Comparison of ENCODE assay signal across 27 cellular contexts in the genomic region with DNA sequence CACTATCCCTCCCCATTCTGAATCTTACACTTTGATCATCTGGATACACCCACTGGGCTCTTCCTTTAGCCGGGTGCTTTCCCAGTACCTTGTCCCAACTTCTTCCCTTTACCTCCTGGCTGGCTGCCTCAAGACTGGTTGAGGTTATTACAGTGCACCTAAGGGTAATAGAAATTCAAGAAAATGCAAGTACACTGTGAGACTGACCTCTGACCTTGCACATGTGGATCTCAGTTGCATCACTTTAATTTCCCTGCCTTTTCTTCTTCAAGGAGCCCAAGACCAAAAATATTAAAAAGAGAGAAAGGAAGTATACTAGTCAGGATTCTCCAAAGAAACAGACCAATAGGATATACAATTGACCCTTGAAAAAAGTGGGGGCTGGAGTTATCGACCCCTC.
"Had no signal": no experiment of that assay in that cellular context is flagged by ENCODE, and none has a peak within 500 bp of the region (broad histone marks: within the 10 kb centered on the region; RNA-seq: fewer than 3 reads in every experiment).

No MANE protein-coding gene starts in this region.

- H3K36me3 Mint-ChIP-seq: natural killer cell treated with Interleukin-12 subunit alpha and Interleukin-12 subunit beta and Interleukin-15 and Interleukin-18, amount 100 ng/mL, for 72 hours; stimulated activated naive B cell treated with anti-CD40 and anti-IgM and Interleukin-4, amounts not matched to agents 10 μg/mL and 1 μg/mL and 100 μg/mL, for 72 hours had no signal

- H3K9me3 ChIP-seq: esophagus muscularis mucosa, heart right ventricle, lower lobe of right lung, ovary, stomach, tibial nerve had no signal

- H3K36me3 ChIP-seq: esophagus muscularis mucosa, heart right ventricle, lower lobe of right lung, ovary, stomach, tibial nerve had no signal

- H3K4me3 Mint-ChIP-seq: activated CD4-positive, alpha-beta memory T cell treated with anti-CD3 and anti-CD28 coated beads, Interleukin-2, amount 10 ng/mL, durations not matched to agents 7 days and 5 days; activated CD4-positive, alpha-beta T cell treated with anti-CD3 and anti-CD28 coated beads, Interleukin-2, amount 10 ng/mL, durations not matched to agents 7 days and 5 days; activated T-cell treated with anti-CD3 and anti-CD28 coated beads, Interleukin-2, amount 50 U/mL, for 24 hours; natural killer cell treated with Interleukin-12 subunit alpha and Interleukin-12 subunit beta and Interleukin-15 and Interleukin-18, amount 100 ng/mL, for 72 hours; stimulated activated naive B cell treated with anti-CD40 and anti-IgM and Interleukin-4, amounts not matched to agents 10 μg/mL and 1 μg/mL and 100 μg/mL, for 72 hours; T-helper 1 cell treated with Interleukin-12 subunit alpha and Interleukin-12 subunit beta and Interleukin-4 antibody, amounts not matched to agents 30 μg/mL and 1 μg/mL, for 36 hours had no signal

- FAIRE-seq: endothelial cell of umbilical vein, TTC549 had no signal

- H3K27ac ChIP-seq: esophagus muscularis mucosa, lower lobe of right lung, ovary, stomach had no signal

- H3K27ac Mint-ChIP-seq: activated CD4-positive, alpha-beta memory T cell treated with anti-CD3 and anti-CD28 coated beads, Interleukin-2, amount 10 ng/mL, durations not matched to agents 7 days and 5 days; activated CD4-positive, alpha-beta T cell treated with anti-CD3 and anti-CD28 coated beads, Interleukin-2, amount 10 ng/mL, durations not matched to agents 7 days and 5 days; activated T-cell treated with anti-CD3 and anti-CD28 coated beads, Interleukin-2, amount 50 U/mL, for 24 hours; natural killer cell treated with Interleukin-12 subunit alpha and Interleukin-12 subunit beta and Interleukin-15 and Interleukin-18, amount 100 ng/mL, for 72 hours; progenitor cell of endocrine pancreas; stimulated activated naive B cell treated with anti-CD40 and anti-IgM and Interleukin-4, amounts not matched to agents 10 μg/mL and 1 μg/mL and 100 μg/mL, for 72 hours; T-helper 1 cell treated with Interleukin-12 subunit alpha and Interleukin-12 subunit beta and Interleukin-4 antibody, amounts not matched to agents 30 μg/mL and 1 μg/mL, for 36 hours had no signal

- H3K9me3 Mint-ChIP-seq: activated CD4-positive, alpha-beta memory T cell treated with anti-CD3 and anti-CD28 coated beads, Interleukin-2, amount 10 ng/mL, durations not matched to agents 7 days and 5 days; activated CD4-positive, alpha-beta T cell treated with anti-CD3 and anti-CD28 coated beads, Interleukin-2, amount 10 ng/mL, durations not matched to agents 7 days and 5 days; activated T-cell treated with anti-CD3 and anti-CD28 coated beads, Interleukin-2, amount 50 U/mL, for 24 hours; natural killer cell treated with Interleukin-12 subunit alpha and Interleukin-12 subunit beta and Interleukin-15 and Interleukin-18, amount 100 ng/mL, for 72 hours; stimulated activated naive B cell treated with anti-CD40 and anti-IgM and Interleukin-4, amounts not matched to agents 10 μg/mL and 1 μg/mL and 100 μg/mL, for 72 hours; T-helper 1 cell treated with Interleukin-12 subunit alpha and Interleukin-12 subunit beta and Interleukin-4 antibody, amounts not matched to agents 30 μg/mL and 1 μg/mL, for 36 hours had no signal

- H3K27me3 ChIP-seq: esophagus muscularis mucosa, heart right ventricle, ovary, stomach, tibial nerve had no signal

- H3K27me3 Mint-ChIP-seq: activated CD4-positive, alpha-beta T cell treated with anti-CD3 and anti-CD28 coated beads, Interleukin-2, amount 10 ng/mL, durations not matched to agents 7 days and 5 days; natural killer cell treated with Interleukin-12 subunit alpha and Interleukin-12 subunit beta and Interleukin-15 and Interleukin-18, amount 100 ng/mL, for 72 hours; progenitor cell of endocrine pancreas had no signal

- H3K4me3 ChIP-seq: esophagus muscularis mucosa, heart right ventricle, lower lobe of right lung, ovary, stomach, tibial nerve had no signal

- H3K4me1 ChIP-seq: esophagus muscularis mucosa, stomach had no signal

- DNase-seq: activated CD4-positive, alpha-beta memory T cell treated with anti-CD3 and anti-CD28 coated beads, Interleukin-2, amount 10 ng/mL, durations not matched to agents 7 days and 5 days; activated CD4-positive, alpha-beta T cell treated with anti-CD3 and anti-CD28 coated beads for 1 hour; activated CD4-positive, alpha-beta T cell treated with anti-CD3 and anti-CD28 coated beads, Interleukin-2, amount 10 ng/mL, durations not matched to agents 7 days and 5 days; activated CD8-positive, alpha-beta memory T cell treated with anti-CD3 and anti-CD28 coated beads, Interleukin-2, amount 50 U/mL, for 48 hours; activated gamma-delta T cell; activated naive CD4-positive, alpha-beta T cell treated with anti-CD3 and anti-CD28 coated beads, Interleukin-2, amount 50 U/mL, for 16 hours; activated T-cell treated with anti-CD3 and anti-CD28 coated beads, Interleukin-2, amount 50 U/mL, for 24 hours; amygdala; caudate nucleus; heart right ventricle; lower lobe of right lung; mesenchymal stem cell; ovary; retina; stimulated activated CD4-positive, alpha-beta T cell treated with anti-CD3 and anti-CD28 coated beads, Interleukin-15, amount 100 ng/mL, for 24 hours; stimulated activated CD4-positive, alpha-beta T cell treated with anti-CD3 and anti-CD28 coated beads, Interleukin-2, amount 100 ng/mL, for 24 hours; stimulated activated naive B cell treated with anti-CD40 and anti-IgM and Interleukin-4, amounts not matched to agents 10 μg/mL and 1 μg/mL and 100 μg/mL, for 72 hours; stomach; SW 1271; T-helper 9 cell had no signal

- ATAC-seq: lower lobe of right lung; natural killer cell treated with Interleukin-12 subunit alpha and Interleukin-12 subunit beta and Interleukin-15 and Interleukin-18, amount 100 ng/mL, for 72 hours; stimulated activated naive B cell treated with anti-CD40 and anti-IgM and Interleukin-4, amounts not matched to agents 10 μg/mL and 1 μg/mL and 100 μg/mL, for 72 hours had no signal
